ENCODE assay signal across 8 cellular contexts in genomic region chr20:33993800-33994623, GRCh38. TPM values are rescaled to one million over a fixed set of nuclear protein-coding genes. Genes with fewer than 3 reads are reported as not detected.
A peak's percentile ranks its signal among the peaks of the same experiment; 100 is the strongest.
DNase-seq lines count a peak whose midpoint lies in the region; ATAC-seq and TF ChIP-seq lines count a peak whose summit lies in the region.

Gene RALY, plus strand, starts transcription at chr20:33993911. Its CDS starts 78,164 bp downstream, at chr20:34072075.

- TF ChIP-seq POLR2A in NB4 (IDR thresholded peaks at IDR 0.05; ENCODE audit: extremely low read depth, insufficient read length) = peak; percentile 95
- TF ChIP-seq POLR2A in heart left ventricle (IDR thresholded peaks at IDR 0.05) = peak; percentile 79 to 91

- H3K4me1 ChIP-seq in heart left ventricle (peaks cover 0 to 66% (median 46%) of the 10 kb centered on the region in 12 donors), upper lobe of right lung (peaks cover 44% of the 10 kb centered on the region)

- no peaks in the 10 kb centered on the region for H3K9me3 Mint-ChIP-seq in HFFc6
- H3K9me3 Mint-ChIP-seq in activated naive CD8-positive, alpha-beta T cell treated with anti-CD3 and anti-CD28 coated beads, Interleukin-2, amount 50 U/mL, for 24 hours = no peaks in the 10 kb centered on the region
- H3K9me3 Mint-ChIP-seq in progenitor cell of endocrine pancreas (ENCODE audit: low read depth) = no peaks in the 10 kb centered on the region

- H3K27ac ChIP-seq in heart left ventricle (peak within 1 kb of the TSS; percentile 97 to 99 (median 99)), upper lobe of right lung (peak within 1 kb of the TSS; percentile 93)

- H3K27me3 ChIP-seq in heart left ventricle (no peaks in the 10 kb centered on the region), upper lobe of right lung (no peaks in the 10 kb centered on the region)

- H3K4me1 Mint-ChIP-seq in HFFc6 (ENCODE audit: low read depth) (peaks cover 60% of the 10 kb centered on the region), progenitor cell of endocrine pancreas (ENCODE audit: low read depth) (peaks cover 42% of the 10 kb centered on the region)
- H3K4me1 Mint-ChIP-seq in activated naive CD8-positive, alpha-beta T cell treated with anti-CD3 and anti-CD28 coated beads, Interleukin-2, amount 50 U/mL, for 24 hours = peaks cover 68% of the 10 kb centered on the region

- POLR2A ChIA-PET in GM10248 (lab: Yijun Ruan, JAX) = interaction anchor here (0.5 to 1.6 kb wide), 16 partner anchors 7 to 726 kb away, joined by 3 to 10 read pairs (median 4); partner anchors contain the start of gene EIF2S2

- H3K4me3 Mint-ChIP-seq in HFFc6 = peak within 1 kb of the TSS; percentile 99
- H3K4me3 Mint-ChIP-seq in activated naive CD8-positive, alpha-beta T cell treated with anti-CD3 and anti-CD28 coated beads, Interleukin-2, amount 50 U/mL, for 24 hours = peak within 1 kb of the TSS; percentile 93
- peak within 1 kb of the TSS; percentile 95 for H3K4me3 Mint-ChIP-seq in progenitor cell of endocrine pancreas (ENCODE audit: low read depth)

- intact Hi-C loops in heart left ventricle (cut with DNase I) (loop anchor here (1.0 to 10.0 kb wide), 16 partner anchors 43 to 309 kb away; partner anchors contain the start of genes CHMP4B (in 3 of the 10), EIF2S2 (in 2 of the 10), E2F1 (in 1 of the 10) and ZNF341 (in 1 of the 10)), upper lobe of right lung (cut with DNase I) (no loop called here)

- TF ChIP-seq CTCF in GM10248 (IDR thresholded peaks at IDR 0.05; ENCODE audit: control extremely low read depth, extremely low read depth, low read depth, missing control alignments) (no peak), HFFc6 (IDR thresholded peaks at IDR 0.05) (no peak), NB4 (IDR thresholded peaks at IDR 0.05; ENCODE audit: low read depth, low read length) (no peak), heart left ventricle (IDR thresholded peaks at IDR 0.05) (no peak), progenitor cell of endocrine pancreas (IDR thresholded peaks at IDR 0.05; ENCODE audit: unreplicated experiment) (no peak), upper lobe of right lung (IDR thresholded peaks at IDR 0.05) (no peak)

- peaks cover 5% of the 10 kb centered on the region for H3K36me3 Mint-ChIP-seq in HFFc6 (ENCODE audit: low read depth)
- H3K36me3 Mint-ChIP-seq in activated naive CD8-positive, alpha-beta T cell treated with anti-CD3 and anti-CD28 coated beads, Interleukin-2, amount 50 U/mL, for 24 hours (ENCODE audit: low read depth) = peaks cover 23% of the 10 kb centered on the region
- no peaks in the 10 kb centered on the region for H3K36me3 Mint-ChIP-seq in progenitor cell of endocrine pancreas (ENCODE audit: insufficient read depth)

- H3K27me3 Mint-ChIP-seq in HFFc6 (ENCODE audit: insufficient read depth) (no peaks in the 10 kb centered on the region; the same call in 1 of the 2 replicates), progenitor cell of endocrine pancreas (no peaks in the 10 kb centered on the region)
- no peaks in the 10 kb centered on the region for H3K27me3 Mint-ChIP-seq in activated naive CD8-positive, alpha-beta T cell treated with anti-CD3 and anti-CD28 coated beads, Interleukin-2, amount 50 U/mL, for 24 hours

- DNase-seq in GM10248 (ENCODE audit: extremely low spot score) = peak; percentile 85
- peak; percentile 49 for DNase-seq in HFFc6
- peak; percentile 90 for DNase-seq in NB4 (ENCODE audit: low read depth)
- peak; percentile 86 for DNase-seq in SW480 (ENCODE audit: low spot score)
- peak; percentile 81 for DNase-seq in activated naive CD8-positive, alpha-beta T cell treated with anti-CD3 and anti-CD28 coated beads, Interleukin-2, amount 50 U/mL, for 24 hours
- peak; percentile 89 to 93 (median 91) for DNase-seq in heart left ventricle
- DNase-seq in progenitor cell of endocrine pancreas (ENCODE audit: low spot score, unreplicated experiment) = peak; percentile 79
- DNase-seq in upper lobe of right lung = peak; percentile 94

- H3K27ac Mint-ChIP-seq in HFFc6 (peak within 1 kb of the TSS; percentile 97), progenitor cell of endocrine pancreas (peak within 1 kb of the TSS; percentile 98)
- H3K27ac Mint-ChIP-seq in activated naive CD8-positive, alpha-beta T cell treated with anti-CD3 and anti-CD28 coated beads, Interleukin-2, amount 50 U/mL, for 24 hours = peak within 1 kb of the TSS; percentile 94

- WGBS in heart left ventricle, 4 donors = 0% methylated on average over 6 to 100 of the region's 100 CpGs

- CTCF ChIA-PET in GM10248 (lab: Yijun Ruan, JAX) = interaction anchor here (1.0 to 1.6 kb wide), 5 partner anchors 11 to 775 kb away, joined by 3 read pairs; partner anchors contain the start of gene ZNF341

- peak; percentile 53 for ATAC-seq in activated naive CD8-positive, alpha-beta T cell treated with anti-CD3 and anti-CD28 coated beads, Interleukin-2, amount 50 U/mL, for 24 hours
- ATAC-seq in heart left ventricle (peak; percentile 5 to 68 (median 54)), upper lobe of right lung (peak; percentile 72)

- H3K36me3 ChIP-seq in heart left ventricle (no peaks in the 10 kb centered on the region), upper lobe of right lung (no peaks in the 10 kb centered on the region)

- H3K4me3 ChIP-seq in NB4 (ENCODE audit: low read depth, low read length) (peak within 1 kb of the TSS; percentile 89), heart left ventricle (peak within 1 kb of the TSS; percentile 74 to 98 (median 90)), upper lobe of right lung (peak within 1 kb of the TSS; percentile 84)

- H3K9me3 ChIP-seq in heart left ventricle = no peaks in the 10 kb centered on the region
- no peaks in the 10 kb centered on the region for H3K9me3 ChIP-seq in upper lobe of right lung

RNA-seq across cellular contexts. Expression of gene RALY, which starts in this region (rescaled TPM):
- total RNA-seq in HFFc6 (2021; fragmentation: NEBNext Ultra II Directional; extraction: Animal tissue kit (Norgen Biotek cat#: 25700)) = 100 to 1,000 TPM; 108 to 124 (median 118) TPM
- total RNA-seq in heart left ventricle (100 to 1,000 TPM in 7 of 9 donors, 10 to 100 TPM in 2; 99.2 to 148 (median 106) TPM), progenitor cell of endocrine pancreas (228 and 236 TPM in 2 replicates), upper lobe of right lung (130 TPM)
- 100 to 1,000 TPM; 130 to 210 TPM for polyA plus RNA-seq in heart left ventricle

Comparison
In these comparisons a context has a peak if more than half of its experiments do, and no peak if none do; other contexts are left out.
1. Peak in every context shown above with its lines: DNase-seq, ATAC-seq, H3K4me3 ChIP-seq and H3K27ac ChIP-seq.